8 cellular contexts compared by ENCODE assay signal in the genomic region with DNA sequence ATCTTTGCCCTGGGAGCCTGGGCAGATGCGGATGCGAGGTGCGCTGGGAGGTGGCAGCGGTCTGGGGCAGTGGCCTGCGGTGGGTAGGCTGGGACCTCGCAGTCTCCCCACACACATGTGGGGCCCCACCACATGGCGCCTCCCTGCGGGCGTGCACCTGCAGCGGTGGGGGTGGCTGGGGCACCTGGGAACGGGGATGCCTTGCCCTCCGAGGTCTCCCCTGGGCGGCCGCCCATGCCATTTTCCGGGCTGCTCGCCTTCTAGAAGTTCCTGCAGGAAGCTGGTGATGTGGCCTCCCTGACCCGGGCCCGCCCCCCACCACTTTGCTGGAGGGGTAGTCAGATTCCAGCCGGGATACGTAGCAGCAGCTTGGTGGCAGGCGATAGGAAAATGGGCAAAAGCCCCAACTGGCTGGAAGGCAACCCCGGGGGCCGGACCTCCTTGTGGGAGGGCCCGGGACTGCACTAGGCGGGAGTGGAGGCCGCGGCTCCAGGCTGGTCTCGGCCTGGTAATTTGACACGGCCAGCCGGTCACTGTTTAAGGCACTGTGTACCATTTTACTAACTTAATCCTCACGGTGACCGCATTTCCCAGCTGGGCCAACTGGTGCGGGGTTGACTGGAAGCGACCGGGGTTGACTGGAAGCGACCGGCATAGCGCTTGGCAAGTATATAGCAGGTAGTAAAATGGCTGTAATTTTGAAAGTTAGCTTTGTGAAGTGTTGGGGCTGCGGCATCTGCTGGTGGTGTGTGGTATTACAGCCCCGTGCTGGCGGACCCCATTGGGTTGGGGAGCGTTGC. TPM values are rescaled to one million over a fixed set of nuclear protein-coding genes. Genes with fewer than 3 reads are reported as not detected.
DNase-seq lines count a peak whose midpoint lies in the region; ATAC-seq, FAIRE-seq and TF ChIP-seq lines count a peak whose summit lies in the region.

No MANE protein-coding gene starts in this region.

- no peak overlapping the region for H3K9ac ChIP-seq in keratinocyte (ENCODE audit: control insufficient read depth, extremely low read depth, insufficient read depth, low read length)

- no peak overlapping the region for H3K4me3 ChIP-seq in A673 (ENCODE audit: low read depth, low read length, poor library complexity, severe bottlenecking)
- no peak overlapping the region for H3K4me3 ChIP-seq in GM12875 (ENCODE audit: low read depth, low read length)
- H3K4me3 ChIP-seq in keratinocyte (ENCODE audit: control insufficient read depth in 2 of 3, extremely low read depth in 1 of 3, insufficient read depth in 2 of 3, low read depth in 1 of 3, low read length in 3 of 3) = no peak overlapping the region

- no peak for FAIRE-seq in keratinocyte (lab: Jason Lieb, UNC)

- H3K27ac ChIP-seq in A673 (ENCODE audit: low read depth, low read length, poor library complexity, severe bottlenecking) (peak overlapping the region; percentile 66), keratinocyte (ENCODE audit: control insufficient read depth, insufficient read depth, low read length) (no peak overlapping the region)

- H3K4me2 ChIP-seq in keratinocyte (ENCODE audit: control insufficient read depth, extremely low read depth, insufficient read depth, low read depth, low read length) = no peak overlapping the region

- DNase-seq in A673 (ENCODE audit: low spot score) (peak; percentile 83), NCI-H69 (lab: John Stamatoyannopoulos, UW) (peak; percentile 72), amniotic epithelial cell (ENCODE audit: low read depth) (peak; percentile 52), keratinocyte (ENCODE audit: low read depth, low spot score) (no peak), amniotic stem cell (lab: John Stamatoyannopoulos, UW) (no peak)
- peak; percentile 74 for DNase-seq in stimulated activated CD8-positive, alpha-beta memory T cell treated with anti-CD3 and anti-CD28 coated beads, Interleukin-4, amount 100 ng/mL, for 48 hours

- H3K9me3 ChIP-seq in A673 (ENCODE audit: low read depth, low read length, poor library complexity, severe bottlenecking) (no peaks in the 10 kb centered on the region), keratinocyte (ENCODE audit: control insufficient read depth, low read depth, low read length) (no peaks in the 10 kb centered on the region)

- ATAC-seq in HG03457 (IDR thresholded peaks at IDR 0.05; ENCODE audit: unreplicated experiment) = no peak

- CTCF ChIA-PET in A673 (lab: Charles Lee) = no interaction called here

- no peaks in the 10 kb centered on the region for H3K79me2 ChIP-seq in keratinocyte (ENCODE audit: control insufficient read depth, insufficient read depth, low read length)

- intact Hi-C loops in A673 (cut with micrococcal nuclease; ENCODE audit: unreplicated experiment) = loop anchor here (10.0 kb wide), 2 partner anchors 221 to 361 kb away; a partner anchor contains a TSS

- H2AFZ ChIP-seq in keratinocyte (ENCODE audit: control insufficient read depth, low read length) = no peak overlapping the region

- BruUV-seq in A673 (replicated peaks; lab: Mats Ljungman, UMichigan) = no TSS peak

- H3K36me3 ChIP-seq in A673 (ENCODE audit: insufficient read depth, low read length, poor library complexity, severe bottlenecking) (peaks cover 95% of the 10 kb centered on the region), keratinocyte (ENCODE audit: control insufficient read depth in 2 of 2, extremely low read depth in 1 of 2, insufficient read depth in 2 of 2, low read length in 2 of 2) (no peaks in the 10 kb centered on the region)

- H3K27me3 ChIP-seq in A673 (replicated peaks; ENCODE audit: insufficient read depth, low read depth, low read length, poor library complexity) (no peaks in the 10 kb centered on the region), keratinocyte (ENCODE audit: control insufficient read depth, extremely low read depth, insufficient read depth, low read length) (no peaks in the 10 kb centered on the region)

- POLR2A ChIA-PET in A673 (lab: Charles Lee; ENCODE audit: low non-redundant PET) = interaction anchor here (0.7 to 0.9 kb wide), 2 partner anchors 100 to 220 kb away, joined by 4 read pairs; no protein-coding TSS in a partner anchor

- no peaks in the 10 kb centered on the region for H3K9me1 ChIP-seq in keratinocyte (ENCODE audit: control insufficient read depth, extremely low read depth, insufficient read depth, low read length)

- H3K4me1 ChIP-seq in A673 (ENCODE audit: insufficient read depth, low read length, poor library complexity, severe bottlenecking) (peaks cover 46% of the 10 kb centered on the region), keratinocyte (ENCODE audit: control insufficient read depth, extremely low read depth, insufficient read depth, low read length) (no peaks in the 10 kb centered on the region)

- H4K20me1 ChIP-seq in keratinocyte (ENCODE audit: control insufficient read depth, extremely low read depth, insufficient read depth, low read length) = no peaks in the 10 kb centered on the region

- dilution Hi-C loops in keratinocyte (cut with MboI; ENCODE audit: extremely low pct_ligation_motif_present, low sequenced_read_pairs) = no loop called here

- peak; percentile 90 for TF ChIP-seq CTCF in A673 (conservative IDR thresholded peaks at IDR 0.05; ENCODE audit: low read depth, low read length)
- TF ChIP-seq CTCF in GM12875 (IDR thresholded peaks at IDR 0.05; ENCODE audit: borderline replicate concordance, insufficient read depth, low read depth, low read length) = peak; percentile 82
- peak; percentile 76 to 81 (median 79) for TF ChIP-seq CTCF in keratinocyte (optimal IDR thresholded peaks at IDR 0.05 in 1 of 3, IDR thresholded peaks at IDR 0.05 in 1 of 3, conservative IDR thresholded peaks at IDR 0.05 in 1 of 3; ENCODE audit: extremely low read depth in 1 of 3, insufficient read depth in 2 of 3, low read length in 3 of 3)

RNA-seq across cellular contexts. Expression of a gene that starts 38.5 kb away (rescaled TPM):
- total RNA-seq in A673 (2021) = 495 and 517 TPM in 2 replicates
- under 0.01 TPM in 1 of 3 replicates, not detected in the others for polyA plus RNA-seq in keratinocyte
- polyA plus RNA-seq in keratinocyte (2011; ENCODE audit: low read depth) = not detected
- not detected in 2 replicates for polyA plus RNA-seq in keratinocyte (2011; cell fraction: cytosol; rRNA removed)
- 0.04 TPM in 1 of 2 replicates, not detected in the other for polyA plus RNA-seq in keratinocyte (2011; cell fraction: nucleus; rRNA removed)
- not detected in 2 replicates for polyA plus RNA-seq in keratinocyte (2012; ENCODE audit: low replicate concordance)
- polyA minus RNA-seq in keratinocyte = 0.03 TPM in 1 of 3 replicates, not detected in the others
- not detected for polyA minus RNA-seq in keratinocyte (2011; cell fraction: cytosol; rRNA and poly(A)+ RNA removed)
- 0.08 TPM in 1 of 2 replicates, not detected in the other for polyA minus RNA-seq in keratinocyte (2011; cell fraction: nucleus; rRNA and poly(A)+ RNA removed)

Comparison
In these comparisons a context has a peak if more than half of its experiments do, and no peak if none do; other contexts are left out.
1. DNase-seq: peak in A673 (single experiment), NCI-H69 (single experiment), amniotic epithelial cell (single experiment) and stimulated activated CD8-positive, alpha-beta memory T cell treated with anti-CD3 and anti-CD28 coated beads, Interleukin-4, amount 100 ng/mL, for 48 hours (single experiment); none in keratinocyte (single experiment) and amniotic stem cell (single experiment).
2. Peak in every context shown above with its lines, with median percentiles within 50 percentile points of each other: CTCF ChIP-seq.